In genomic region chr5:133969654-133970324, GRCh38 we compare ENCODE assay signal across 1 cellular context.
TF ChIP-seq lines count a peak whose summit lies in the region.

No MANE protein-coding gene starts in this region.

TF ChIP-seq in HepG2, 621 proteins besides CTCF, POLR2A, EP300 and RAD21 (continued from another document and continues in another):
- 0 out of 2 replicates have a peak, but pooled peaks have one; percentile 20 for TF ChIP-seq STAT6 (CRISPR knock-in tag; IDR thresholded peaks at IDR 0.05; ENCODE audit: borderline replicate concordance)
- TF ChIP-seq ZUFSP (CRISPR knock-in tag; IDR thresholded peaks at IDR 0.05; ENCODE audit: borderline replicate concordance), result no peak
- no peak for TF ChIP-seq ZNF234 (CRISPR knock-in tag; conservative IDR thresholded peaks at IDR 0.05)
- no peak for TF ChIP-seq PAX8 (CRISPR knock-in tag; IDR thresholded peaks at IDR 0.05; ENCODE audit: borderline replicate concordance)
- TF ChIP-seq FOXA1 (IDR thresholded peaks at IDR 0.05), result peak; percentile 71
- peak; percentile 91 for TF ChIP-seq FOXA1 (CRISPR knock-in tag; IDR thresholded peaks at IDR 0.05)
- TF ChIP-seq ZNF317 (CRISPR knock-in tag; IDR thresholded peaks at IDR 0.05), result no peak
- TF ChIP-seq KDM5A (IDR thresholded peaks at IDR 0.05; ENCODE audit: borderline replicate concordance, low read length), result no peak
- TF ChIP-seq DRAP1 (CRISPR knock-in tag; IDR thresholded peaks at IDR 0.05), result peak; percentile 12
- TF ChIP-seq MIXL1 (CRISPR knock-in tag; IDR thresholded peaks at IDR 0.05), result no peak
- TF ChIP-seq SNAI1 (CRISPR knock-in tag; IDR thresholded peaks at IDR 0.05; ENCODE audit: borderline replicate concordance), result no peak
- no peak for TF ChIP-seq ZBTB39 (CRISPR knock-in tag; IDR thresholded peaks at IDR 0.05)
- no peak for TF ChIP-seq BRCA1 (CRISPR knock-in tag; IDR thresholded peaks at IDR 0.05)
- TF ChIP-seq GATAD1 (CRISPR knock-in tag; IDR thresholded peaks at IDR 0.05), result 0 out of 2 replicates have a peak, but pooled peaks have one; percentile 11
- TF ChIP-seq ZBTB38 (CRISPR knock-in tag; IDR thresholded peaks at IDR 0.05), result no peak
- no peak for TF ChIP-seq HNRNPL (IDR thresholded peaks at IDR 0.05; ENCODE audit: low read depth, low read length)
- TF ChIP-seq ZBTB40 (IDR thresholded peaks at IDR 0.05), result no peak
- TF ChIP-seq ZBTB40 (CRISPR knock-in tag; IDR thresholded peaks at IDR 0.05), result no peak
- TF ChIP-seq ATAD3A (CRISPR knock-in tag; IDR thresholded peaks at IDR 0.05), result no peak
- TF ChIP-seq ZNF761 (CRISPR knock-in tag; conservative IDR thresholded peaks at IDR 0.05), result no peak
- TF ChIP-seq CREM (IDR thresholded peaks at IDR 0.05), result peak; percentile 60; the same call in 1 of the 2 replicates
- no peak for TF ChIP-seq CREM (CRISPR knock-in tag; IDR thresholded peaks at IDR 0.05)
- TF ChIP-seq GTF2F1 (IDR thresholded peaks at IDR 0.05; ENCODE audit: low read length), result no peak
- TF ChIP-seq RBM39 (IDR thresholded peaks at IDR 0.05; ENCODE audit: low read depth, low read length, poor library complexity, severe bottlenecking), result no peak
- no peak for TF ChIP-seq ZNF207 (IDR thresholded peaks at IDR 0.05; ENCODE audit: borderline replicate concordance)
- TF ChIP-seq ATRX (CRISPR knock-in tag; IDR thresholded peaks at IDR 0.05; ENCODE audit: borderline replicate concordance), result no peak
- TF ChIP-seq TARDBP (CRISPR knock-in tag; IDR thresholded peaks at IDR 0.05), result 0 out of 2 replicates have a peak, but pooled peaks have one; percentile 12
- TF ChIP-seq ZNF691 (CRISPR knock-in tag; IDR thresholded peaks at IDR 0.05; ENCODE audit: borderline replicate concordance, low read depth), result no peak
- 0 out of 2 replicates have a peak, but pooled peaks have one; percentile 27 for TF ChIP-seq NFKBIZ (CRISPR knock-in tag; IDR thresholded peaks at IDR 0.05)
- TF ChIP-seq IRX3 (CRISPR knock-in tag; IDR thresholded peaks at IDR 0.05; ENCODE audit: borderline replicate concordance, low read depth), result no peak
- no peak for TF ChIP-seq FOXM1 (CRISPR knock-in tag; IDR thresholded peaks at IDR 0.05)
- no peak for TF ChIP-seq HMGXB3 (CRISPR knock-in tag; IDR thresholded peaks at IDR 0.05; ENCODE audit: borderline replicate concordance)
- TF ChIP-seq MZF1 (CRISPR knock-in tag; IDR thresholded peaks at IDR 0.05; ENCODE audit: borderline replicate concordance), result no peak
- TF ChIP-seq CERS6 (CRISPR knock-in tag; IDR thresholded peaks at IDR 0.05), result no peak
- no peak for TF ChIP-seq CCDC6 (CRISPR knock-in tag; IDR thresholded peaks at IDR 0.05)
- TF ChIP-seq HNRNPH1 (optimal IDR thresholded peaks at IDR 0.05; ENCODE audit: low read depth, low read length), result no peak
- no peak; the same call in 1 of the 2 replicates for TF ChIP-seq KLF6 (CRISPR knock-in tag; IDR thresholded peaks at IDR 0.05)
